Comparison of ENCODE assay signal across 8 cellular contexts in the genomic region with DNA sequence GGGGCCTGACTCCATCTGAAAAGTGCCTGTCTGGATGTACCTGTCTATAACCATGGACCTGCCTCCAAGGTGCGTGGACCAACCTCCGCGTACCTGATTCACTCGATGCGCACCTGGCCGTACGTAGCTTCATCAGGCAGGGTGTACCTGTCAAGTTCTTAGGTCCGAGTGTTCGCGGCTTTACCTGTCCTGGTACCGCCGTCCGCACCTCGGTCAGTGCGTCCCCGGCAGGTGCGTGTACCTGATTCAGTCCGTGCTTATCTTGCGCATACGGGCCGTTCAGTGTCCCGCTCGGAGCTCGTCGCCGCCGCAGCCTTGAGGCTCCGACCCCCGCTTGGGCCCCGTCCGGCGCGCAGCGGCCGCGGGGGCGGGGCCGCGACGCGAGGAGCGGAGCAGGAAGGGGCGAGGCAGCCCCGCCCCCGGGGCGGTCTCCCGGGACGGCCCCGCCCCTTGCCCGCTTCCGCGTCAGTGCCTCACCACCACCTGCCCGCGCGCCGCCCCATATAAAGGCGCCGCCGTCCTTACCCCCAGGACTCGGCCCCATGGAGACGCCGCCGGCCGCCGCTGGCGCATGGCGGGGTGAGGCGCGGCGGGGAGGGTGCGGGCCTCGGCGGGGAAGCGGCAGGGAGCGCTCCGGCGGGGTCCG. TPM values are rescaled to one million over a fixed set of nuclear protein-coding genes. Genes with fewer than 3 reads are reported as not detected.
DNase-seq lines count a peak whose midpoint lies in the region; ATAC-seq, FAIRE-seq and TF ChIP-seq lines count a peak whose summit lies in the region.

A gene (plus strand): TSS at position 530 of the 646 bp plus-strand sequence. CDS start 917 bp downstream, outside the sequence.

- H3K9me3 Mint-ChIP-seq in dendritic cell treated with granulocyte-macrophage colony-stimulating factor and Interleukin-4, amounts not matched to agents 40 ng/mL and 50 ng/mL, for 4 days, result no peaks in the 10 kb centered on the region

- POLR2A ChIA-PET in HepG2 (lab: Yijun Ruan, JAX), result interaction anchor here (0.5 to 6.1 kb wide), 16 partner anchors 9 to 1010 kb away, joined by 3 to 57 read pairs (median 5); a partner anchor contains a TSS

- peaks cover 74% of the 10 kb centered on the region for H3K4me1 Mint-ChIP-seq in dendritic cell treated with granulocyte-macrophage colony-stimulating factor and Interleukin-4, amounts not matched to agents 40 ng/mL and 50 ng/mL, for 4 days (ENCODE audit: low read depth)

- TF ChIP-seq POLR2A in GM18951 (IDR thresholded peaks at IDR 0.05; ENCODE audit: extremely low read depth, insufficient read depth, insufficient read length) (peak; percentile 100), HepG2 (IDR thresholded peaks at IDR 0.05; ENCODE audit: insufficient read depth in 1 of 2, low read depth in 2 of 2, low read length in 2 of 2) (peak in 1 of 2 experiments; percentile 82; a peak in 2 of 4 replicates)

- no peaks in the 10 kb centered on the region for H3K9me3 ChIP-seq in HepG2 (ENCODE audit: low read length)

- no peak for FAIRE-seq in HepG2 (lab: Jason Lieb, UNC)

- WGBS in HepG2 (ENCODE audit: low lambda C conversion rate), result no CpG with 5 or more reads among the region's 78 CpGs

- intact Hi-C loops in dendritic cell treated with granulocyte-macrophage colony-stimulating factor and Interleukin-4, amounts not matched to agents 40 ng/mL and 50 ng/mL, for 4 days (cut with micrococcal nuclease), result loop anchor here (10.0 kb wide), 2 partner anchors 121 to 221 kb away; a partner anchor contains a TSS
- intact Hi-C loops in HepG2 (cut with micrococcal nuclease; ENCODE audit: unreplicated experiment), result loop anchor here (10.0 kb wide), 1 partner anchor 221 kb away; a partner anchor contains a TSS

- H3K4me2 ChIP-seq in HepG2 (ENCODE audit: low read depth, low read length), result peak within 1 kb of the TSS; percentile 97

- no peaks in the 10 kb centered on the region; a peak in 1 of 5 replicates for H3K27me3 ChIP-seq in HepG2 (ENCODE audit: control insufficient read depth in 1 of 2, insufficient read depth in 2 of 2, low read length in 2 of 2)

- CTCF ChIA-PET in HepG2 (lab: Yijun Ruan, JAX; ENCODE audit: low intra/inter-chr PET ratio, low total read pairs), result interaction anchor here (0.8 kb wide), 1 partner anchor 14 kb away, joined by 3 read pairs; no protein-coding TSS in a partner anchor

- H3K36me3 Mint-ChIP-seq in dendritic cell treated with granulocyte-macrophage colony-stimulating factor and Interleukin-4, amounts not matched to agents 40 ng/mL and 50 ng/mL, for 4 days (ENCODE audit: low read depth), result peaks cover 52% of the 10 kb centered on the region

- H2AFZ ChIP-seq in HepG2 (ENCODE audit: low read length), result no peak within 1 kb of the TSS

- H3K27me3 Mint-ChIP-seq in dendritic cell treated with granulocyte-macrophage colony-stimulating factor and Interleukin-4, amounts not matched to agents 40 ng/mL and 50 ng/mL, for 4 days, result no peaks in the 10 kb centered on the region

- peak; percentile 23; the same call in 1 of the 2 replicates for TF ChIP-seq RAD21 in HepG2 (CRISPR knock-in tag; IDR thresholded peaks at IDR 0.05)

- TF ChIP-seq EP300 in HepG2 (IDR thresholded peaks at IDR 0.05; ENCODE audit: low read depth in 2 of 2, low read length in 2 of 2) (peak in 1 of 2 experiments; percentile 32; a peak in 2 of 4 replicates), HepG2 (CRISPR knock-in tag; IDR thresholded peaks at IDR 0.05; ENCODE audit: borderline replicate concordance) (no peak)

- in situ Hi-C loops in GM18951 (cut with MboI; ENCODE audit: low sequenced_read_pairs, unreplicated experiment) (no loop called here), HepG2 (cut with HindIII; ENCODE audit: extremely low pct_ligation_motif_present, low pct_unique_long_range_greater_than_20kb) (no loop called here)

- peak within 1 kb of the TSS; percentile 82 for H3K27ac Mint-ChIP-seq in dendritic cell treated with granulocyte-macrophage colony-stimulating factor and Interleukin-4, amounts not matched to agents 40 ng/mL and 50 ng/mL, for 4 days

- H4K20me1 ChIP-seq in HepG2 (ENCODE audit: insufficient read depth, low read length), result peaks cover 17% of the 10 kb centered on the region; the same call in 1 of the 2 replicates

- H3K9ac ChIP-seq in HepG2 (ENCODE audit: insufficient read depth, low read depth, low read length), result peak within 1 kb of the TSS; percentile 83

- BruUV-seq in HepG2 (replicated peaks; lab: Mats Ljungman, UMichigan), result no TSS peak

- H3K4me3 Mint-ChIP-seq in dendritic cell treated with granulocyte-macrophage colony-stimulating factor and Interleukin-4, amounts not matched to agents 40 ng/mL and 50 ng/mL, for 4 days, result peak within 1 kb of the TSS; percentile 83

- peaks cover 42% of the 10 kb centered on the region for H3K79me2 ChIP-seq in HepG2 (ENCODE audit: insufficient read depth, low read length)

- peak within 1 kb of the TSS; percentile 70 to 85 (median 80) for H3K4me3 ChIP-seq in HepG2 (replicated peaks in 1 of 3; ENCODE audit: insufficient read depth in 1 of 3, low read depth in 2 of 3, low read length in 3 of 3)

- no peak for TF ChIP-seq CTCF in HepG2 (CRISPR knock-in tag; IDR thresholded peaks at IDR 0.05)

- no peaks in the 10 kb centered on the region; a peak in 2 of 5 replicates for H3K36me3 ChIP-seq in HepG2 (replicated peaks in 1 of 2; ENCODE audit: control insufficient read depth in 1 of 2, insufficient read depth in 2 of 2, low read length in 2 of 2)

- ATAC-seq in HG03280 (IDR thresholded peaks at IDR 0.05; ENCODE audit: unreplicated experiment), result peak; percentile 73
- peak; percentile 51 for ATAC-seq in HepG2

- peaks cover 82% of the 10 kb centered on the region for H3K4me1 ChIP-seq in HepG2 (ENCODE audit: insufficient read depth, low read length)

- peak within 1 kb of the TSS; percentile 64 for H3K27ac ChIP-seq in HepG2 (ENCODE audit: extremely low read length, insufficient read depth, low read length)

- DNase-seq in AG08396 (ENCODE audit: low spot score), result peak; percentile 99
- peak; percentile 78 for DNase-seq in NCI-H748 (lab: John Stamatoyannopoulos, UW; ENCODE audit: unreplicated experiment)
- DNase-seq in activated CD4-positive, alpha-beta T cell treated with anti-CD3 and anti-CD28 coated beads, Interleukin-2, amount 50 U/mL, for 24 hours (ENCODE audit: low read depth in 1 of 2, low spot score in 1 of 2), result peak; percentile 86 to 87
- DNase-seq in HepG2 (ENCODE audit: low spot score), result peak; percentile 78
- DNase-seq in stimulated activated CD4-positive, alpha-beta T cell treated with anti-CD3 and anti-CD28 coated beads, Interleukin-4, amount 100 ng/mL, for 1 hour, result peak; percentile 94

TF ChIP-seq in HepG2, 621 proteins besides CTCF, POLR2A, EP300 and RAD21 (continues in another document):
- no peak for TF ChIP-seq ATF7-NPFF (CRISPR knock-in tag; IDR thresholded peaks at IDR 0.05; ENCODE audit: low read depth)
- TF ChIP-seq GTF2F1 (IDR thresholded peaks at IDR 0.05; ENCODE audit: low read length), result no peak; the same call in 1 of the 2 replicates
- TF ChIP-seq NFKBIZ (CRISPR knock-in tag; IDR thresholded peaks at IDR 0.05), result no peak
- peak; percentile 85 for TF ChIP-seq ZEB1 (IDR thresholded peaks at IDR 0.05; ENCODE audit: insufficient replicate concordance, low read depth)
- TF ChIP-seq, protein P1, sequence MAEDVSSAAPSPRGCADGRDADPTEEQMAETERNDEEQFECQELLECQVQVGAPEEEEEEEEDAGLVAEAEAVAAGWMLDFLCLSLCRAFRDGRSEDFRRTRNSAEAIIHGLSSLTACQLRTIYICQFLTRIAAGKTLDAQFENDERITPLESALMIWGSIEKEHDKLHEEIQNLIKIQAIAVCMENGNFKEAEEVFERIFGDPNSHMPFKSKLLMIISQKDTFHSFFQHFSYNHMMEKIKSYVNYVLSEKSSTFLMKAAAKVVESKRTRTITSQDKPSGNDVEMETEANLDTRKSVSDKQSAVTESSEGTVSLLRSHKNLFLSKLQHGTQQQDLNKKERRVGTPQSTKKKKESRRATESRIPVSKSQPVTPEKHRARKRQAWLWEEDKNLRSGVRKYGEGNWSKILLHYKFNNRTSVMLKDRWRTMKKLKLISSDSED (CRISPR knock-in tag; IDR thresholded peaks at IDR 0.05), result no peak
- TF ChIP-seq ZNF552 (CRISPR knock-in tag; IDR thresholded peaks at IDR 0.05; ENCODE audit: borderline replicate concordance), result no peak
- peak; percentile 84 for TF ChIP-seq YY1 (IDR thresholded peaks at IDR 0.05; ENCODE audit: insufficient read depth, insufficient replicate concordance, low read depth, low read length)
- TF ChIP-seq, protein P2, sequence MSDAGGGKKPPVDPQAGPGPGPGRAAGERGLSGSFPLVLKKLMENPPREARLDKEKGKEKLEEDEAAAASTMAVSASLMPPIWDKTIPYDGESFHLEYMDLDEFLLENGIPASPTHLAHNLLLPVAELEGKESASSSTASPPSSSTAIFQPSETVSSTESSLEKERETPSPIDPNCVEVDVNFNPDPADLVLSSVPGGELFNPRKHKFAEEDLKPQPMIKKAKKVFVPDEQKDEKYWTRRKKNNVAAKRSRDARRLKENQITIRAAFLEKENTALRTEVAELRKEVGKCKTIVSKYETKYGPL (CRISPR knock-in tag; IDR thresholded peaks at IDR 0.05), result no peak

RNA-seq across cellular contexts. Expression of the gene that starts here (rescaled TPM):
- total RNA-seq in HepG2 (2016; rRNA removed; fragmentation: Illumina TruSeq; extraction: Trizol), result 4.2 and 6.8 TPM in 2 replicates
- 1.2 and 1.8 TPM in 2 replicates for total RNA-seq in HepG2 (2016; cell fraction: cytosol; rRNA removed; fragmentation: Illumina TruSeq; extraction: Trizol; ENCODE audit: low read depth)
- 3.9 and 5.9 TPM in 2 replicates for total RNA-seq in HepG2 (2016; cell fraction: insoluble cytoplasmic fraction; rRNA removed; fragmentation: Illumina TruSeq; extraction: Trizol)
- total RNA-seq in HepG2 (2016; cell fraction: membrane; rRNA removed; fragmentation: Illumina TruSeq; extraction: Trizol), result 2.6 and 3.2 TPM in 2 replicates
- 8.0 and 8.9 TPM in 2 replicates for total RNA-seq in HepG2 (2016; cell fraction: nucleus; rRNA removed; fragmentation: Illumina TruSeq; extraction: Trizol)
- polyA plus RNA-seq in HepG2 (2011; rRNA removed), result 13.3 and 21.1 TPM in 2 replicates
- 11.9 and 13.7 TPM in 2 replicates for polyA plus RNA-seq in HepG2 (2011; cell fraction: cytosol; rRNA removed)
- polyA plus RNA-seq in HepG2 (2011; cell fraction: nucleus; rRNA removed), result 45.8 and 63.2 TPM in 2 replicates
- 3.7 and 6.2 TPM in 2 replicates for polyA plus RNA-seq in HepG2 (2012)
- 0.97 and 1.0 TPM in 2 replicates for polyA plus RNA-seq in HepG2 (2016; cell fraction: cytosol; fragmentation: Illumina TruSeq; extraction: Trizol; ENCODE audit: low read depth)
- 5.6 and 5.9 TPM in 2 replicates for polyA plus RNA-seq in HepG2 (2016; cell fraction: insoluble cytoplasmic fraction; fragmentation: Illumina TruSeq; extraction: Trizol; ENCODE audit: low read depth)
- 2.2 and 2.6 TPM in 2 replicates for polyA plus RNA-seq in HepG2 (2016; cell fraction: membrane; fragmentation: Illumina TruSeq; extraction: Trizol; ENCODE audit: low read depth)
- polyA plus RNA-seq in HepG2 (2016; cell fraction: nucleus; fragmentation: Illumina TruSeq; extraction: Trizol; ENCODE audit: insufficient read depth, low read depth), result 17.0 and 18.8 TPM in 2 replicates
- polyA minus RNA-seq in HepG2 (2011; rRNA and poly(A)+ RNA removed; ENCODE audit: low replicate concordance), result 12.1 and 39.9 TPM in 2 replicates
- polyA minus RNA-seq in HepG2 (2011; cell fraction: cytosol; rRNA and poly(A)+ RNA removed), result 5.1 and 5.8 TPM in 2 replicates
- polyA minus RNA-seq in HepG2 (2011; cell fraction: nucleus; rRNA and poly(A)+ RNA removed), result 8.0 and 14.0 TPM in 2 replicates

Comparison
In these comparisons a context has a peak if more than half of its experiments do, and no peak if none do; other contexts are left out.
1. Peak in every context shown above with its lines: DNase-seq, ATAC-seq, H3K4me3 ChIP-seq and H3K27ac ChIP-seq.